ENCODE assay signal across 7 cellular contexts in the genomic region with DNA sequence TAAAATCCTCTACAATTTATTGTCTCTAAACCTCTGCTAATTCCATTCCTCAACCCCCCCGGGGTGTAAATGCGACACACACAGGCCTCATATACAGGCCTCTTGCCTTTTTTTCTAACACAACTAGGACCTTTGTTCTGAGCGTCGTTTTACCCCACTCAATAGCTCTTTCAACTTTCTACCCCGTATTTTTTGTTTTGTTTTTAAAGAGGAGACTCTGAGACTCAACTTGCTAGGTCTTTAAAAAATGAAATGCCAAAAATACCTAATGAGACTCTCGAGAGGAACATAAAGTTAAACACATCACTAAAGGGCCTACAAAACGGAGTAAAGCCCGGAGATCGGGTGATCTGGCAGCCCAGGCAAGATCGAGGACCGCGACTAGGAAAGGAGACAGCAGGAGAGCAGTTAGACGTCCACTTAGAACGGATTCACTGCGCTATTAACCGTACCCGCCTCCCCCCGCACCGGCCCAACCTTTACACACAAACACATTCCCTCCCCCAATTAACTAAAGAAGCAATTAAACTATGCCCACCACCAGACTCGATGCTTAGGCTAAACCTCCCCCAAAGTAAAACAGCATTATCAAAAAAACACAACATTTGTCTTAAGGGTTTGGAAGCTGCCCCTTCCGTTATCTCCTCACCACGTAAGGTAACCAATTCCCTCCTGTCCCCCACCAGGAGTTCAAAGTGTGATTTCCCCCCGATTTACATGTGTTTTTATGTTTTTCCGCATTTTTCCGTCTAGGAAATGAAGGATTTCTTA. TPM values are rescaled to one million over a fixed set of nuclear protein-coding genes. Genes with fewer than 3 reads are reported as not detected.
DNase-seq lines count a peak whose midpoint lies in the region; ATAC-seq and TF ChIP-seq lines count a peak whose summit lies in the region.

No MANE protein-coding gene starts in this region.

- peak overlapping the region; percentile 56 for H3K4me2 ChIP-seq in SU-DHL-6 (ENCODE audit: low read depth, low read length, poor library complexity, severe bottlenecking)

- in situ Hi-C loops in HAP-1 (cut with MboI; ENCODE audit: low sequenced_read_pairs) = no loop called here

- H3K79me2 ChIP-seq in SU-DHL-6 (ENCODE audit: insufficient read depth, low read length) = peaks cover 61% of the 10 kb centered on the region

- peaks cover 19% of the 10 kb centered on the region; the same call in 1 of the 2 replicates for H3F3A ChIP-seq in SU-DHL-6 (ENCODE audit: insufficient read depth)

- H3K9me3 ChIP-seq in HAP-1 (no peaks in the 10 kb centered on the region), SU-DHL-6 (ENCODE audit: insufficient read depth, low read length) (no peaks in the 10 kb centered on the region), lung (ENCODE audit: control insufficient read depth in 2 of 2, insufficient read depth in 1 of 2, low read length in 1 of 2) (no peaks in the 10 kb centered on the region), subcutaneous abdominal adipose tissue (ENCODE audit: control insufficient read depth in 5 of 5, low read length in 5 of 5) (no peaks in the 10 kb centered on the region)

- H3K4me1 ChIP-seq in HAP-1 (peaks cover 7% of the 10 kb centered on the region), lung (ENCODE audit: control insufficient read depth in 2 of 2, insufficient read depth in 2 of 2, low read length in 2 of 2) (peaks cover 0 to 12% of the 10 kb centered on the region in 2 donors), subcutaneous abdominal adipose tissue (ENCODE audit: control insufficient read depth in 5 of 5, insufficient read depth in 5 of 5, low read length in 5 of 5) (peaks cover 2 to 29% (median 24%) of the 10 kb centered on the region in 5 donors)

- H3K9ac ChIP-seq in SU-DHL-6 (ENCODE audit: low read length) = peak overlapping the region; percentile 78
- H3K9ac ChIP-seq in subcutaneous abdominal adipose tissue (ENCODE audit: low read length in 5 of 5) = peak overlapping the region; percentile 30 to 99 (median 96)

- no peak for TF ChIP-seq CTCF in SU-DHL-6 (IDR thresholded peaks at IDR 0.05; ENCODE audit: insufficient read depth, low read length, poor library complexity, severe bottlenecking)
- no peak for TF ChIP-seq CTCF in cardiac fibroblast (IDR thresholded peaks at IDR 0.05; ENCODE audit: low read depth, low read length)
- TF ChIP-seq CTCF in lung (IDR thresholded peaks at IDR 0.05; ENCODE audit: control extremely low read depth, extremely low read depth) = no peak

- no peak for ATAC-seq in lung (ENCODE audit: insufficient read depth, low FRiP score)

- DNase-seq in HAP-1 (ENCODE audit: low spot score in 2 of 2) (peak; percentile 9 to 47), cardiac fibroblast (ENCODE audit: low read depth in 2 of 2) (peak in 1 of 2 donors; percentile 32), lung (ENCODE audit: low spot score) (no peak), HuH-7.5 (ENCODE audit: low spot score) (no peak), NCI-H2196 (lab: John Stamatoyannopoulos, UW; ENCODE audit: unreplicated experiment) (no peak)

- 4 to 5% methylated on average over 25 of the region's 25 CpGs for WGBS in lung, 2 donors

- no peak overlapping the region for H2AFZ ChIP-seq in SU-DHL-6 (ENCODE audit: low read depth, low read length, severe bottlenecking)

- H3K27me3 ChIP-seq in HAP-1 (ENCODE audit: low read depth) = no peaks in the 10 kb centered on the region
- H3K27me3 ChIP-seq in SU-DHL-6 (ENCODE audit: low read length) = no peaks in the 10 kb centered on the region
- no peaks in the 10 kb centered on the region for H3K27me3 ChIP-seq in lung (ENCODE audit: control insufficient read depth, insufficient read depth)
- H3K27me3 ChIP-seq in subcutaneous abdominal adipose tissue (ENCODE audit: control insufficient read depth in 5 of 5, insufficient read depth in 4 of 5, low read length in 5 of 5) = no peaks in the 10 kb centered on the region

- H3K36me3 ChIP-seq in HAP-1 (replicated peaks) (peaks cover 9% of the 10 kb centered on the region), SU-DHL-6 (ENCODE audit: low read length) (peaks cover 3% of the 10 kb centered on the region; the same call in 1 of the 2 replicates), lung (ENCODE audit: control insufficient read depth in 2 of 2, insufficient read depth in 2 of 2, low read length in 2 of 2) (no peaks in the 10 kb centered on the region), subcutaneous abdominal adipose tissue (ENCODE audit: control insufficient read depth in 5 of 5, insufficient read depth in 5 of 5, low read length in 5 of 5) (peaks cover 3 to 11% (median 9%) of the 10 kb centered on the region in 5 donors)

- peak overlapping the region; percentile 91; the same call in 1 of the 2 replicates for H3K27ac ChIP-seq in SU-DHL-6 (ENCODE audit: low read depth, low read length)
- peak overlapping the region; percentile 17 to 100 for H3K27ac ChIP-seq in lung (ENCODE audit: low read depth in 1 of 2, low read length in 1 of 2)
- H3K27ac ChIP-seq in subcutaneous abdominal adipose tissue (ENCODE audit: low read depth, low read length) = peak overlapping the region; percentile 97

- H3K9me2 ChIP-seq in SU-DHL-6 (replicated peaks; ENCODE audit: insufficient read depth, low read length) = no peaks in the 10 kb centered on the region

- no peaks in the 10 kb centered on the region for H4K20me1 ChIP-seq in SU-DHL-6 (ENCODE audit: low read depth, low read length)

- H3K4me3 ChIP-seq in HAP-1 (peak overlapping the region; percentile 80), SU-DHL-6 (ENCODE audit: insufficient read depth, low read length, poor library complexity, severe bottlenecking) (peak overlapping the region; percentile 58), cardiac fibroblast (replicated peaks in 1 of 2; ENCODE audit: low read depth in 2 of 2, low read length in 2 of 2) (peak overlapping the region; percentile 74 to 92), lung (peak overlapping the region; percentile 49), subcutaneous abdominal adipose tissue (ENCODE audit: low read depth in 1 of 5, low read length in 5 of 5) (peak overlapping the region; percentile 79 to 97 (median 89))

RNA-seq across cellular contexts. Expression of a gene that starts 1.6 kb away (rescaled TPM):
- total RNA-seq in lung = 100 to 1,000 TPM; 184 to 358 TPM
- 10 to 100 TPM; 18.6 to 52.8 TPM for polyA plus RNA-seq in lung

RNA-seq across cellular contexts. Expression of a gene that starts 2.1 kb away (rescaled TPM):
- total RNA-seq in lung = 1 to 10 TPM; 6.3 to 9.3 TPM
- polyA plus RNA-seq in lung = 1 to 10 TPM; 2.2 to 2.5 TPM

Comparison
In these comparisons a context has a peak if more than half of its experiments do, and no peak if none do; other contexts are left out.
1. DNase-seq: peak in HAP-1 (2 of 2); none in lung (single experiment), HuH-7.5 (single experiment) and NCI-H2196 (single experiment).
2. Peak in every context shown above with its lines, with median percentiles within 50 percentile points of each other: H3K4me3 ChIP-seq and H3K27ac ChIP-seq.